20 cellular contexts compared by ENCODE assay signal in the genomic region with DNA sequence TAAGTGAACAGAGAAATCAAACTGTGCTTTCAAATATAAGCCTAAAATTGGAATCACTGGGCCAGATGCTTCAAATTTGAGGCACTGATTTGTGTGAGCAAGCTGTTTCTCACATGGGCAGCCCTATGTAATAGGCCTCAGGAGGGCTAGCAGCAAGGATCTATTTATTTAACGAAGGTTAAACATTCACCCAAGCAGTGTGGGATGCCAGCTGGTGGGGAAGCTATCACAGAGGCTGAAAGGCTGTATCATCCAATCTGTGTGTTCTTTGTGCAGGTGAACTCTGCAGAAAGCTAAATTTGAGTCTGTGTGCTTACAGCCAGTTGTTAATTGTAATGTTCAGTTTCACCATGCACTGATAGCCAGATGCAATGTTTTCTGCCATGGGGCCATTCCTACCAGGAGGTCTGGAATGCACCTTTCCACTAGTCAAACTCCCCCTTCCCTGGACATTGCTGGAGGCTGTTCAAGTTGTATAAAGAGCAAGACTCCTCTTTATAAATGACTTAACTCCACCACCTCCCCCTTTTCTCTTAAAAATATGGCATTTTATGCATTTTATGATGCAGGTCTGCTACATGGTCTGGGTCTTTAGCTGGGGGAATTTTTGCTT.
DNase-seq lines count a peak whose midpoint lies in the region; TF ChIP-seq lines count a peak whose summit lies in the region.
"Had no signal": no experiment of that assay in that cellular context is flagged by ENCODE, and none has a peak within 500 bp of the region (broad histone marks: within the 10 kb centered on the region; RNA-seq: fewer than 3 reads in every experiment).

No MANE protein-coding gene starts in this region.

- no peaks in the 10 kb centered on the region for H3K36me3 ChIP-seq in hepatocyte (replicated peaks; ENCODE audit: insufficient read depth, low read depth)
- H3K36me3 ChIP-seq in stomach: no peaks in the 10 kb centered on the region
- H3K36me3 ChIP-seq: heart left ventricle had no signal

- no peaks in the 10 kb centered on the region for H3K79me2 ChIP-seq in hepatocyte

- peaks cover 3% of the 10 kb centered on the region for H3K4me1 ChIP-seq in hepatocyte (ENCODE audit: insufficient read depth)
- peaks cover 0 to 14% (median 2%) of the 10 kb centered on the region in 4 donors for H3K4me1 ChIP-seq in stomach
- H3K4me1 ChIP-seq: heart left ventricle, psoas muscle had no signal

- H3K4me3 ChIP-seq in hepatocyte: no peak overlapping the region
- H3K4me3 ChIP-seq in stomach: no peak overlapping the region
- H3K4me3 ChIP-seq: heart left ventricle, psoas muscle, smooth muscle cell had no signal

- TF ChIP-seq CTCF in hepatocyte (IDR thresholded peaks at IDR 0.05; ENCODE audit: poor library complexity): no peak
- no peak for TF ChIP-seq CTCF in stomach (IDR thresholded peaks at IDR 0.05)

- H3K27ac ChIP-seq in hepatocyte: no peak overlapping the region
- H3K27ac ChIP-seq in stomach: no peak overlapping the region
- H3K27ac ChIP-seq: 22Rv1, heart left ventricle, psoas muscle had no signal

- no peak overlapping the region for H2AFZ ChIP-seq in hepatocyte

- intact Hi-C loops in stomach (cut with DNase I; ENCODE audit: low total_unique reads): loop anchor here (10.0 kb wide), 1 partner anchor 407 kb away; no protein-coding TSS in a partner anchor

- no peaks in the 10 kb centered on the region for H3K27me3 ChIP-seq in hepatocyte
- peaks cover 0 to 7% (median 0%) of the 10 kb centered on the region in 3 donors for H3K27me3 ChIP-seq in stomach

- TF ChIP-seq EP300 in stomach (IDR thresholded peaks at IDR 0.05): no peak

- H4K20me1 ChIP-seq in hepatocyte (ENCODE audit: insufficient read depth, poor library complexity, severe bottlenecking): no peaks in the 10 kb centered on the region

- H3K4me2 ChIP-seq in hepatocyte: no peak overlapping the region
- H3K4me2 ChIP-seq: SK-N-SH, smooth muscle cell had no signal

- WGBS in hepatocyte (ENCODE audit: low lambda C conversion rate, missing lambda C conversion rate): 45% methylated on average over 1 of the region's 1 CpG
- WGBS in stomach, 5 donors: 20 to 48% (median 27%) methylated on average over 1 of the region's 1 CpG

- no peaks in the 10 kb centered on the region for H3K9me2 ChIP-seq in hepatocyte (replicated peaks; ENCODE audit: insufficient read depth)
- H3K9me2 ChIP-seq: SK-N-SH had no signal

- TF ChIP-seq POLR2A in stomach (IDR thresholded peaks at IDR 0.05): no peak

- DNase-seq in DMS153 (lab: John Stamatoyannopoulos, UW) (peak; percentile 59), DMS153 treated with DMSO at 0.1 percent for 48 hours (lab: John Stamatoyannopoulos, UW; ENCODE audit: unreplicated experiment) (no peak), NCI-H345 (lab: John Stamatoyannopoulos, UW) (peak; percentile 58), hepatocyte (ENCODE audit: low spot score) (peak; percentile 50), stomach (peak; percentile 52), NCI-H446 treated with DMSO at 0.1 percent for 48 hours (lab: John Stamatoyannopoulos, UW) (no peak), NCI-H526 treated with DMSO at 0.1 percent for 48 hours (lab: John Stamatoyannopoulos, UW) (no peak), globus pallidus (ENCODE audit: low spot score) (no peak)
- DNase-seq: activated B cell treated with CpG ODN at 0.5 μM for 24 hours; activated CD8-positive, alpha-beta T cell treated with anti-CD3 and anti-CD28 coated beads for 36 hours; activated T-cell treated with anti-CD3 and anti-CD28 coated beads, Interleukin-2, amount 50 U/mL, for 1 hour; AML-193; GOT3; heart left ventricle; psoas muscle; SK-N-SH; stimulated activated CD4-positive, alpha-beta T cell treated with anti-CD3 and anti-CD28 coated beads, Interleukin-4, amount 100 ng/mL, for 1 hour; stimulated activated naive CD8-positive, alpha-beta T cell treated with anti-CD3 and anti-CD28 coated beads, Interleukin-15, amount 100 ng/mL, for 72 hours had no signal

- H3K9me3 ChIP-seq in hepatocyte (ENCODE audit: low read depth): no peaks in the 10 kb centered on the region
- H3K9me3 ChIP-seq in stomach: no peaks in the 10 kb centered on the region
- H3K9me3 ChIP-seq: heart left ventricle, psoas muscle, SK-N-SH had no signal

Comparison
In these comparisons a context has a peak if more than half of its experiments do, and no peak if none do; other contexts are left out.
1. DNase-seq: peak in DMS153 (single experiment), NCI-H345 (single experiment), hepatocyte (single experiment) and stomach (single experiment); none in DMS153 treated with DMSO at 0.1 percent for 48 hours (single experiment), NCI-H446 treated with DMSO at 0.1 percent for 48 hours (single experiment), NCI-H526 treated with DMSO at 0.1 percent for 48 hours (single experiment) and globus pallidus (single experiment).